8 cellular contexts compared by ENCODE assay signal in the genomic region with DNA sequence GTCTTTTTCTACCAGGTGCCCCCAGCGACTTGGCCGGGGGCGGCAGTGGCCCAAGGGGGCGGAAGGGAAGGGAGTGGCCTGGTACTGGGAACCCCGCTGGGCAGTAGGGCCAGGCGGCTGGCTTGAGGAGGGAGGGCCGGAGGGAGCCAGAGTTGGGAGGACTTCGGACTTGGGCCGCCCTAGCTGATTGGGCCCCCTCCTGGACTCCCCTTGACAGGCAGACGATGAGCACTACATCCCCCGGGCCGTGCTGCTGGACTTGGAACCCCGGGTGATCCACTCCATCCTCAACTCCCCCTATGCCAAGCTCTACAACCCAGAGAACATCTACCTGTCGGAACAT. TPM values are rescaled to one million over a fixed set of nuclear protein-coding genes. Genes with fewer than 3 reads are reported as not detected.
DNase-seq lines count a peak whose midpoint lies in the region; ATAC-seq, FAIRE-seq and TF ChIP-seq lines count a peak whose summit lies in the region.
"Not testable (repeated sequence)": the region's sequence is repeated elsewhere in the genome, so short reads cannot be mapped to it uniquely, and the experiment has no call there.

No MANE protein-coding gene starts in this region.

- TF ChIP-seq POLR2A in endothelial cell of umbilical vein (IDR thresholded peaks at IDR 0.05; ENCODE audit: low read depth, low read length) = not testable (repeated sequence)

- not testable (repeated sequence) for H3K27me3 ChIP-seq in endothelial cell of umbilical vein (ENCODE audit: control insufficient read depth in 2 of 2, insufficient read depth in 2 of 2, low read length in 2 of 2); iPS-15b (ENCODE audit: control insufficient read depth, insufficient read depth, low read length)

- peaks cover 26% of the 10 kb centered on the region for H3K4me1 Mint-ChIP-seq in activated naive CD8-positive, alpha-beta T cell treated with anti-CD3 and anti-CD28 coated beads, Interleukin-2, amount 50 U/mL, for 24 hours
- H3K4me1 Mint-ChIP-seq in nephron = peaks cover 22% of the 10 kb centered on the region
- peaks cover 31% of the 10 kb centered on the region for H3K4me1 Mint-ChIP-seq in stimulated activated effector memory CD8-positive, alpha-beta T cell treated with anti-CD3 and anti-CD28 coated beads, Interleukin-12 subunit alpha, Interleukin-12 subunit beta, amount 100 ng/mL, for 72 hours

- CTCF ChIA-PET in AG04449 (lab: Yijun Ruan, JAX) (interaction anchor here (1.1 to 5.3 kb wide), 5 partner anchors 13 to 82 kb away, joined by 3 to 31 read pairs (median 11); partner anchors contain the start of genes PLEKHH3 and PSMC3IP), endothelial cell of umbilical vein (lab: Charles Lee) (interaction anchor here (1.2 to 2.4 kb wide), 7 partner anchors 7 to 41 kb away, joined by 3 to 14 read pairs (median 4); partner anchors contain the start of genes CCR10 and PLEKHH3)

- peak overlapping the region; percentile 67 for H3K4me3 ChIP-seq in AG04449 (ENCODE audit: low read depth, low read length)
- peak overlapping the region; percentile 68 for H3K4me3 ChIP-seq in HFF-Myc (replicated peaks; ENCODE audit: low read depth, low read length)
- H3K4me3 ChIP-seq in endothelial cell of umbilical vein (replicated peaks in 1 of 3; ENCODE audit: insufficient read depth in 1 of 3, low read depth in 1 of 3, low read length in 3 of 3) = not testable (repeated sequence)
- H3K4me3 ChIP-seq in iPS-15b (ENCODE audit: low read depth, low read length) = peak overlapping the region; percentile 79

- H3K9ac ChIP-seq in endothelial cell of umbilical vein (replicated peaks; ENCODE audit: extremely low read depth, insufficient read depth, low read length); iPS-15b (ENCODE audit: low read depth, low read length): not testable (repeated sequence)

- TF ChIP-seq CTCF in AG04449 (IDR thresholded peaks at IDR 0.05; ENCODE audit: insufficient read depth, low read length, missing control alignments); HFF-Myc (IDR thresholded peaks at IDR 0.05; ENCODE audit: low read depth, low read length, missing control alignments); endothelial cell of umbilical vein (IDR thresholded peaks at IDR 0.05; ENCODE audit: extremely low read depth in 1 of 2, insufficient read depth in 1 of 2, low read depth in 1 of 2, low read length in 2 of 2); nephron (IDR thresholded peaks at IDR 0.05; ENCODE audit: unreplicated experiment in 3 of 3): not testable (repeated sequence)

- H3K4me3 Mint-ChIP-seq in activated naive CD8-positive, alpha-beta T cell treated with anti-CD3 and anti-CD28 coated beads, Interleukin-2, amount 50 U/mL, for 24 hours = peak overlapping the region; percentile 87
- peak overlapping the region; percentile 91 to 93 (median 92) for H3K4me3 Mint-ChIP-seq in nephron
- H3K4me3 Mint-ChIP-seq in stimulated activated effector memory CD8-positive, alpha-beta T cell treated with anti-CD3 and anti-CD28 coated beads, Interleukin-12 subunit alpha, Interleukin-12 subunit beta, amount 100 ng/mL, for 72 hours = peak overlapping the region; percentile 87

- FAIRE-seq in endothelial cell of umbilical vein (lab: Jason Lieb, UNC) = peak; percentile 21

- H2AFZ ChIP-seq in endothelial cell of umbilical vein (ENCODE audit: low read depth, low read length) = not testable (repeated sequence)

- DNase-seq in AG04449 (ENCODE audit: low read depth, low spot score); HFF-Myc (ENCODE audit: extremely low read depth, low read depth); activated naive CD8-positive, alpha-beta T cell treated with anti-CD3 and anti-CD28 coated beads, Interleukin-2, amount 50 U/mL, for 24 hours; endothelial cell of umbilical vein (ENCODE audit: low read depth, low spot score); stimulated activated effector memory CD8-positive, alpha-beta T cell treated with anti-CD3 and anti-CD28 coated beads, Interleukin-12 subunit alpha, Interleukin-12 subunit beta, amount 100 ng/mL, for 72 hours (ENCODE audit: low spot score in 2 of 2): not testable (repeated sequence)

- peak; percentile 56 for ATAC-seq in SK-N-SH treated with all-trans-retinoic acid at 6 μM for 48 hours
- ATAC-seq in activated naive CD8-positive, alpha-beta T cell treated with anti-CD3 and anti-CD28 coated beads, Interleukin-2, amount 50 U/mL, for 24 hours; stimulated activated effector memory CD8-positive, alpha-beta T cell treated with anti-CD3 and anti-CD28 coated beads, Interleukin-12 subunit alpha, Interleukin-12 subunit beta, amount 100 ng/mL, for 72 hours: not testable (repeated sequence)

- not testable (repeated sequence) for H3K27ac ChIP-seq in endothelial cell of umbilical vein (ENCODE audit: insufficient read depth, low read depth, low read length)

- dilution Hi-C loops in endothelial cell of umbilical vein (cut with MboI; ENCODE audit: extremely low pct_ligation_motif_present, low sequenced_read_pairs) = not testable (repeated sequence)

- H3K27me3 Mint-ChIP-seq in activated naive CD8-positive, alpha-beta T cell treated with anti-CD3 and anti-CD28 coated beads, Interleukin-2, amount 50 U/mL, for 24 hours; nephron (ENCODE audit: low read depth): not testable (repeated sequence)

- not testable (repeated sequence) for BruUV-seq in endothelial cell of umbilical vein (replicated peaks; lab: Mats Ljungman, UMichigan)

- H3K9me3 Mint-ChIP-seq in activated naive CD8-positive, alpha-beta T cell treated with anti-CD3 and anti-CD28 coated beads, Interleukin-2, amount 50 U/mL, for 24 hours; nephron; stimulated activated effector memory CD8-positive, alpha-beta T cell treated with anti-CD3 and anti-CD28 coated beads, Interleukin-12 subunit alpha, Interleukin-12 subunit beta, amount 100 ng/mL, for 72 hours: not testable (repeated sequence)

- POLR2A ChIA-PET in AG04449 (lab: Yijun Ruan, JAX) = interaction anchor here (1.0 to 2.4 kb wide), 3 partner anchors 17 to 23 kb away, joined by 3 to 7 read pairs (median 5); partner anchors contain the start of gene PLEKHH3
- POLR2A ChIA-PET in endothelial cell of umbilical vein (lab: Charles Lee) = not testable (repeated sequence)

- not testable (repeated sequence) for H3K9me1 ChIP-seq in endothelial cell of umbilical vein (replicated peaks; ENCODE audit: control insufficient read depth, extremely low read depth, insufficient read depth, low read length)

- not testable (repeated sequence) for H3K79me2 ChIP-seq in endothelial cell of umbilical vein (ENCODE audit: control insufficient read depth, insufficient read depth, low read length)

- H3K27ac Mint-ChIP-seq in activated naive CD8-positive, alpha-beta T cell treated with anti-CD3 and anti-CD28 coated beads, Interleukin-2, amount 50 U/mL, for 24 hours; stimulated activated effector memory CD8-positive, alpha-beta T cell treated with anti-CD3 and anti-CD28 coated beads, Interleukin-12 subunit alpha, Interleukin-12 subunit beta, amount 100 ng/mL, for 72 hours: not testable (repeated sequence)
- H3K27ac Mint-ChIP-seq in nephron = peak overlapping the region in 1 of 3 experiments; percentile 90

- not testable (repeated sequence) for H3K9me3 ChIP-seq in endothelial cell of umbilical vein (replicated peaks; ENCODE audit: control insufficient read depth, insufficient read depth, low read length); iPS-15b (ENCODE audit: control insufficient read depth, insufficient read depth, low read length)

- intact Hi-C loops in endothelial cell of umbilical vein (cut with micrococcal nuclease) = loop anchor here (2.0 to 5.0 kb wide), 2 partner anchors 17 to 53 kb away; partner anchors contain the start of genes PLEKHH3, RETREG3 and TUBG1

- H3K36me3 Mint-ChIP-seq in activated naive CD8-positive, alpha-beta T cell treated with anti-CD3 and anti-CD28 coated beads, Interleukin-2, amount 50 U/mL, for 24 hours (ENCODE audit: low read depth); stimulated activated effector memory CD8-positive, alpha-beta T cell treated with anti-CD3 and anti-CD28 coated beads, Interleukin-12 subunit alpha, Interleukin-12 subunit beta, amount 100 ng/mL, for 72 hours: not testable (repeated sequence)
- H3K36me3 Mint-ChIP-seq in nephron (ENCODE audit: low read depth) = peaks cover 20% of the 10 kb centered on the region

- peaks cover 17% of the 10 kb centered on the region for H3K4me1 ChIP-seq in endothelial cell of umbilical vein (ENCODE audit: control insufficient read depth, extremely low read depth, insufficient read depth, low read length)
- H3K4me1 ChIP-seq in iPS-15b (ENCODE audit: control insufficient read depth, insufficient read depth, low read length) = not testable (repeated sequence)

- H4K20me1 ChIP-seq in endothelial cell of umbilical vein (replicated peaks; ENCODE audit: control insufficient read depth, extremely low read depth, insufficient read depth, low read length) = not testable (repeated sequence)

- peak overlapping the region; percentile 69 for H3K4me2 ChIP-seq in endothelial cell of umbilical vein (ENCODE audit: insufficient read depth, low read length)

- H3K36me3 ChIP-seq in endothelial cell of umbilical vein (ENCODE audit: control insufficient read depth in 2 of 2, extremely low read depth in 1 of 2, insufficient read depth in 2 of 2, low read length in 2 of 2); iPS-15b (ENCODE audit: control insufficient read depth, insufficient read depth, low read length): not testable (repeated sequence)

RNA-seq across cellular contexts. Expression of gene TUBG2, which starts 0.8 kb away (rescaled TPM):
- 13.1 and 13.2 TPM in 2 replicates for total RNA-seq in endothelial cell of umbilical vein
- 17.7 and 19.4 TPM in 2 replicates for polyA plus RNA-seq in endothelial cell of umbilical vein
- polyA plus RNA-seq in endothelial cell of umbilical vein (2011; cell fraction: cytosol; rRNA removed) = 6.7 and 9.7 TPM in 2 replicates
- 52.9 and 63.6 TPM in 2 replicates for polyA plus RNA-seq in endothelial cell of umbilical vein (2011; cell fraction: nucleus; rRNA removed)
- polyA plus RNA-seq in endothelial cell of umbilical vein (2012) = 13.6 and 17.5 TPM in 2 replicates
- polyA minus RNA-seq in endothelial cell of umbilical vein = 7.0 and 10.2 TPM in 2 replicates
- 3.5 TPM for polyA minus RNA-seq in endothelial cell of umbilical vein (2011; cell fraction: cytosol; rRNA and poly(A)+ RNA removed)
- polyA minus RNA-seq in endothelial cell of umbilical vein (2011; cell fraction: nucleus; rRNA and poly(A)+ RNA removed) = 12.4 and 16.1 TPM in 2 replicates

RNA-seq across cellular contexts. Expression of gene PLEKHH3, which starts 16.9 kb away (rescaled TPM):
- 11.3 and 13.2 TPM in 2 replicates for total RNA-seq in endothelial cell of umbilical vein
- polyA plus RNA-seq in endothelial cell of umbilical vein = 5.4 and 6.8 TPM in 2 replicates
- polyA plus RNA-seq in endothelial cell of umbilical vein (2011; cell fraction: cytosol; rRNA removed) = 2.4 and 3.6 TPM in 2 replicates
- 5.3 and 6.6 TPM in 2 replicates for polyA plus RNA-seq in endothelial cell of umbilical vein (2011; cell fraction: nucleus; rRNA removed)
- polyA plus RNA-seq in endothelial cell of umbilical vein (2012) = 5.4 and 9.0 TPM in 2 replicates
- 2.5 and 3.3 TPM in 2 replicates for polyA minus RNA-seq in endothelial cell of umbilical vein
- polyA minus RNA-seq in endothelial cell of umbilical vein (2011; cell fraction: cytosol; rRNA and poly(A)+ RNA removed) = 21.0 TPM
- polyA minus RNA-seq in endothelial cell of umbilical vein (2011; cell fraction: nucleus; rRNA and poly(A)+ RNA removed) = 1.9 and 2.5 TPM in 2 replicates

RNA-seq across cellular contexts. Expression of gene CCR10, which starts 21.7 kb away (rescaled TPM):
- total RNA-seq in endothelial cell of umbilical vein = 1.3 TPM in 1 of 2 replicates, not detected in the other
- polyA plus RNA-seq in endothelial cell of umbilical vein = 1.1 and 1.4 TPM in 2 replicates
- polyA plus RNA-seq in endothelial cell of umbilical vein (2011; cell fraction: cytosol; rRNA removed) = 0.49 and 1.0 TPM in 2 replicates
- 0.49 and 1.1 TPM in 2 replicates for polyA plus RNA-seq in endothelial cell of umbilical vein (2011; cell fraction: nucleus; rRNA removed)
- polyA plus RNA-seq in endothelial cell of umbilical vein (2012) = 2.1 and 4.5 TPM in 2 replicates
- 0.36 and 0.55 TPM in 2 replicates for polyA minus RNA-seq in endothelial cell of umbilical vein
- not detected for polyA minus RNA-seq in endothelial cell of umbilical vein (2011; cell fraction: cytosol; rRNA and poly(A)+ RNA removed)
- 0.29 and 0.63 TPM in 2 replicates for polyA minus RNA-seq in endothelial cell of umbilical vein (2011; cell fraction: nucleus; rRNA and poly(A)+ RNA removed)

RNA-seq across cellular contexts. Expression of gene CNTNAP1, which starts 22.4 kb away (rescaled TPM):
- 3.6 and 44.8 TPM in 2 replicates for total RNA-seq in endothelial cell of umbilical vein
- polyA plus RNA-seq in endothelial cell of umbilical vein = 26.3 and 27.3 TPM in 2 replicates
- polyA plus RNA-seq in endothelial cell of umbilical vein (2011; cell fraction: cytosol; rRNA removed) = 16.5 and 18.9 TPM in 2 replicates
- 73.5 and 81.1 TPM in 2 replicates for polyA plus RNA-seq in endothelial cell of umbilical vein (2011; cell fraction: nucleus; rRNA removed)
- 40.8 and 55.4 TPM in 2 replicates for polyA plus RNA-seq in endothelial cell of umbilical vein (2012)
- 28.1 and 29.9 TPM in 2 replicates for polyA minus RNA-seq in endothelial cell of umbilical vein
- polyA minus RNA-seq in endothelial cell of umbilical vein (2011; cell fraction: cytosol; rRNA and poly(A)+ RNA removed) = 1.2 TPM
- 17.0 and 20.2 TPM in 2 replicates for polyA minus RNA-seq in endothelial cell of umbilical vein (2011; cell fraction: nucleus; rRNA and poly(A)+ RNA removed)

RNA-seq across cellular contexts. Expression of gene TUBG1, which starts 50.4 kb away (rescaled TPM):
- 96.9 and 102 TPM in 2 replicates for total RNA-seq in endothelial cell of umbilical vein
- polyA plus RNA-seq in endothelial cell of umbilical vein = 132 and 173 TPM in 2 replicates
- polyA plus RNA-seq in endothelial cell of umbilical vein (2011; cell fraction: cytosol; rRNA removed) = 127 and 128 TPM in 2 replicates
- polyA plus RNA-seq in endothelial cell of umbilical vein (2011; cell fraction: nucleus; rRNA removed) = 80.9 and 88.0 TPM in 2 replicates
- polyA plus RNA-seq in endothelial cell of umbilical vein (2012) = 110 and 153 TPM in 2 replicates
- 80.1 and 91.1 TPM in 2 replicates for polyA minus RNA-seq in endothelial cell of umbilical vein
- polyA minus RNA-seq in endothelial cell of umbilical vein (2011; cell fraction: cytosol; rRNA and poly(A)+ RNA removed) = 79.4 TPM
- polyA minus RNA-seq in endothelial cell of umbilical vein (2011; cell fraction: nucleus; rRNA and poly(A)+ RNA removed) = 21.2 and 25.3 TPM in 2 replicates
